In the genomic region with DNA sequence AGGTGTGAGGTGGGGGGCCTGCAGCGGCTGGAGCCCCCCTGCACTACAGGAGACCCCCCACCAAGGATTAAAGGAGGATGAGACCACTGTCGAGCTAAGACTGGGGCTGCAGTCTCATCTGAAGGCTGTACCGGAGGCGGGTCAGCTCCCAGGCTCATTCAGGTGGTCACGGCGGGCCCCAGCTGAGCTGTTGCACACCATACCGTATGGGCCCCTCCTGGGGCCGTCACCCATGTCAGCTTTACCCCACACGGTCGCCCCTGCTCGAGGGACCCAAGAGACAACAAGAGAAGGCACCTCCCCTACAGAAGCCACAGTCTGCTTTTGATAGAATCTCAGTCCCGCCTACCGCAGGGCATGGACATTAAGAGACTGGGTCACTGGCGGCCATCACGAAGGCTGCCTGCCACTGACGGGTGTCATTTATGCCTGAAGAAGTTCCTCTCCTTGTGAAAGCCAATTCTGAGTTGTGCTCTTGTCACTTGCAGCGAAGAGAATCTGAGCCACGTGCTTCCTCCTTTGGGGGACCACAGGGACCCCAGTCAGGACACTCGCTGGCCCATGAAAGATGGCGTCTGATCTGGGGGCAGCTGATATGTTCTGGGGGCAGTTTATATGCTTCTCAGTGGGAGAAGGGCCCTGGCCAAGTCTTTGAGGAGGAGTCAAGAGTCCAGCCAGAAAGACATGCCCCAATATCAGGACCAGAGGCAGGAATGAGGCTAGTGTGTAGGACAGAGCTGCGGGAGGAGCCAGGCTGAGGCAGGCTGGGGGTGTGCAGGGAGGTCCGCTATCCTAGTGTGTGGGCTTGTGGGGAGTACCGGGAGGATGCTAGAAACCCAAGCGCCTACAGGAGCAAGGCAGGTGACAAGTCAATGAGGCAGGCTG, we compare ENCODE assay signal across 16 cellular contexts.
DNase-seq lines count a peak whose midpoint lies in the region; ATAC-seq and TF ChIP-seq lines count a peak whose summit lies in the region.
"Had no signal": no experiment of that assay in that cellular context is flagged by ENCODE, and none has a peak within 500 bp of the region (broad histone marks: within the 10 kb centered on the region; RNA-seq: fewer than 3 reads in every experiment).

No MANE protein-coding gene starts in this region.

- dilution Hi-C loops in IMR-90 (cut with HindIII; ENCODE audit: low sequenced_read_pairs, unreplicated experiment), result no loop called here

- H3K36me3 ChIP-seq in IMR-90 (ENCODE audit: control insufficient read depth, insufficient read depth, low read length) (peaks cover 15% of the 10 kb centered on the region), left lung (no peaks in the 10 kb centered on the region), sigmoid colon (peaks cover 0 to 6% (median 0%) of the 10 kb centered on the region in 4 donors)
- H3K36me3 ChIP-seq: HAP-1 had no signal

- in situ Hi-C loops in IMR-90 (cut with MboI; ENCODE audit: low sequenced_read_pairs), result loop anchor here (10.0 kb wide), 1 partner anchor 242 kb away; no protein-coding TSS in a partner anchor

- no peak overlapping the region for H3K23ac ChIP-seq in IMR-90 (ENCODE audit: low read depth, low read length)

- no peak overlapping the region for H2AK9ac ChIP-seq in IMR-90 (replicated peaks; ENCODE audit: low read depth, low read length, poor library complexity)

- no peak overlapping the region for H3K4ac ChIP-seq in IMR-90 (ENCODE audit: low read depth, low read length)

- H3K9me1 ChIP-seq in IMR-90 (ENCODE audit: insufficient read depth, low read length), result peaks cover 3% of the 10 kb centered on the region; the same call in 1 of the 2 replicates

- peak overlapping the region; percentile 7 for H2AFZ ChIP-seq in IMR-90 (replicated peaks; ENCODE audit: low read length, poor library complexity)

- no peak overlapping the region for H3K14ac ChIP-seq in IMR-90 (replicated peaks; ENCODE audit: low read depth, low read length)

- no peaks in the 10 kb centered on the region; the same call in 1 of the 2 replicates for H3K9me3 ChIP-seq in IMR-90 (ENCODE audit: control insufficient read depth, insufficient read depth, low read length)
- peaks cover 0 to 5% of the 10 kb centered on the region in 2 donors for H3K9me3 ChIP-seq in left lung
- H3K9me3 ChIP-seq in sigmoid colon, result peaks cover 0 to 12% (median 0%) of the 10 kb centered on the region in 4 donors
- H3K9me3 ChIP-seq: HAP-1 had no signal

- H3K27me3 ChIP-seq in IMR-90 (ENCODE audit: control insufficient read depth, insufficient read depth, low read length), result no peaks in the 10 kb centered on the region
- peaks cover 0 to 17% of the 10 kb centered on the region in 2 donors for H3K27me3 ChIP-seq in left lung
- no peaks in the 10 kb centered on the region for H3K27me3 ChIP-seq in sigmoid colon

- no peak for TF ChIP-seq RAD21 in IMR-90 (IDR thresholded peaks at IDR 0.05; ENCODE audit: low read length)

- H2BK120ac ChIP-seq in IMR-90 (ENCODE audit: low read depth, low read length), result no peak overlapping the region

- H3K56ac ChIP-seq in IMR-90 (ENCODE audit: extremely low read depth, insufficient read depth, low read length), result no peak overlapping the region

- no peak for ATAC-seq in IMR-90 (ENCODE audit: low read depth)
- no peak for ATAC-seq in left lung
- ATAC-seq: Panc1 had no signal

- H3K27ac ChIP-seq in IMR-90 (ENCODE audit: insufficient read depth, low read length) (no peak overlapping the region), left lung (no peak overlapping the region), sigmoid colon (no peak overlapping the region)
- H3K27ac ChIP-seq: C4-2B had no signal

- H4K20me1 ChIP-seq in IMR-90 (ENCODE audit: insufficient read depth, low read length), result no peaks in the 10 kb centered on the region

- H3K9ac ChIP-seq in IMR-90 (ENCODE audit: low read depth, low read length), result no peak overlapping the region

- no peak for TF ChIP-seq POLR2A in IMR-90 (IDR thresholded peaks at IDR 0.05; ENCODE audit: low read depth, low read length)
- no peak for TF ChIP-seq POLR2A in sigmoid colon (IDR thresholded peaks at IDR 0.05)

- H2AK5ac ChIP-seq in IMR-90 (ENCODE audit: low read depth, low read length), result no peak overlapping the region

- POLR2A ChIA-PET in IMR-90 (lab: Charles Lee; ENCODE audit: unreplicated experiment), result no interaction called here

- H3K4me3 ChIP-seq in IMR-90 (ENCODE audit: insufficient read depth, low read depth, low read length), result no peak overlapping the region
- H3K4me3 ChIP-seq in left lung, result no peak overlapping the region
- H3K4me3 ChIP-seq in sigmoid colon, result no peak overlapping the region
- H3K4me3 ChIP-seq: HAP-1 had no signal

- H2BK5ac ChIP-seq in IMR-90 (ENCODE audit: low read depth, low read length, poor library complexity, severe bottlenecking), result no peak overlapping the region

- 95% methylated on average over 13 of the region's 24 CpGs; no CpG with 5 or more reads in 1 of the 2 experiments for WGBS in IMR-90 (ENCODE audit: extremely low coverage in 2 of 2, insufficient read length in 1 of 2), 2 experiments
- WGBS in sigmoid colon, 2 donors, result 86 to 94% methylated on average over 24 of the region's 24 CpGs

- no peak overlapping the region for H3K18ac ChIP-seq in IMR-90 (ENCODE audit: low read depth, low read length)

- DNase-seq in activated naive CD4-positive, alpha-beta T cell treated with anti-CD3 and anti-CD28 coated beads, Interleukin-2, amount 50 U/mL, for 16 hours, result peak; percentile 0
- no peak for DNase-seq in activated naive CD4-positive, alpha-beta T cell treated with Interleukin-2 at 50 U/mL for 16 hours
- DNase-seq in IMR-90, result no peak
- peak; percentile 14 to 70 for DNase-seq in left lung
- peak; percentile 34 for DNase-seq in sigmoid colon
- DNase-seq in T-helper 2 cell, result no peak
- DNase-seq in Ammon's horn (ENCODE audit: low spot score), result no peak
- no peak for DNase-seq in COLO668 (lab: John Stamatoyannopoulos, UW; ENCODE audit: unreplicated experiment)
- DNase-seq: DMS53, MV-4-11, NCI-H1417 treated with DMSO at 0.1 percent for 48 hours, NCI-H2029, NCI-H510A treated with DMSO at 0.1 percent for 48 hours had no signal

- H3K79me1 ChIP-seq in IMR-90 (ENCODE audit: low read depth in 1 of 2, low read length in 2 of 2), result peaks cover 0 to 4% of the 10 kb centered on the region in 2 experiments; a peak in 1 of 4 replicates

- H2BK15ac ChIP-seq in IMR-90 (ENCODE audit: low read depth, low read length), result no peak overlapping the region

- BruUV-seq in IMR-90 (replicated peaks; lab: Mats Ljungman, UMichigan), result no TSS peak

- CTCF ChIA-PET in IMR-90 (lab: Yijun Ruan, JAX), result no interaction called here

- no peaks in the 10 kb centered on the region for H3K4me1 ChIP-seq in IMR-90 (ENCODE audit: control insufficient read depth, insufficient read depth, low read length)
- peaks cover 4 to 10% of the 10 kb centered on the region in 2 donors for H3K4me1 ChIP-seq in left lung
- peaks cover 0 to 11% (median 9%) of the 10 kb centered on the region in 4 donors for H3K4me1 ChIP-seq in sigmoid colon
- H3K4me1 ChIP-seq: HAP-1 had no signal

- no peak for TF ChIP-seq EP300 in sigmoid colon (IDR thresholded peaks at IDR 0.05)

- intact Hi-C loops in IMR-90 (cut with micrococcal nuclease) (no loop called here), left lung (cut with DNase I) (loop anchor here in 1 of 2 donors (5.0 to 10.0 kb wide), 2 partner anchors 172 to 330 kb away; no protein-coding TSS in a partner anchor), sigmoid colon (cut with DNase I) (no loop called here)

- H2BK20ac ChIP-seq in IMR-90 (ENCODE audit: low read depth, low read length), result no peak overlapping the region

- TF ChIP-seq CTCF in IMR-90 (conservative IDR thresholded peaks at IDR 0.05; ENCODE audit: low read depth, low read length) (no peak), left lung (IDR thresholded peaks at IDR 0.05) (no peak), sigmoid colon (IDR thresholded peaks at IDR 0.05) (no peak)

- H4K5ac ChIP-seq in IMR-90 (ENCODE audit: low read depth, low read length), result no peak overlapping the region

- H3K4me2 ChIP-seq in IMR-90 (ENCODE audit: low read depth, low read length), result no peak overlapping the region

- H4K91ac ChIP-seq in IMR-90 (ENCODE audit: insufficient read depth, low read depth, low read length), result no peak overlapping the region

- H4K8ac ChIP-seq in IMR-90 (ENCODE audit: low read depth in 2 of 2, low read length in 2 of 2), result no peak overlapping the region

TF ChIP-seq in IMR-90, 13 proteins besides CTCF, POLR2A, EP300 and RAD21:
- TF ChIP-seq FOS (IDR thresholded peaks at IDR 0.05; ENCODE audit: low read depth, low read length), result no peak
- TF ChIP-seq CHD1 (IDR thresholded peaks at IDR 0.05; ENCODE audit: low read depth, low read length), result no peak
- no peak for TF ChIP-seq MAZ (IDR thresholded peaks at IDR 0.05; ENCODE audit: borderline replicate concordance, low read depth, low read length)
- TF ChIP-seq CEBPB (IDR thresholded peaks at IDR 0.05; ENCODE audit: low read depth, low read length), result no peak
- TF ChIP-seq RFX5 (IDR thresholded peaks at IDR 0.05; ENCODE audit: low read depth, low read length), result no peak
- no peak for TF ChIP-seq NFE2L2 (IDR thresholded peaks at IDR 0.05; ENCODE audit: low read depth, low read length)
- TF ChIP-seq SMC3 (IDR thresholded peaks at IDR 0.05; ENCODE audit: low read depth, low read length), result no peak
- TF ChIP-seq, protein P1, sequence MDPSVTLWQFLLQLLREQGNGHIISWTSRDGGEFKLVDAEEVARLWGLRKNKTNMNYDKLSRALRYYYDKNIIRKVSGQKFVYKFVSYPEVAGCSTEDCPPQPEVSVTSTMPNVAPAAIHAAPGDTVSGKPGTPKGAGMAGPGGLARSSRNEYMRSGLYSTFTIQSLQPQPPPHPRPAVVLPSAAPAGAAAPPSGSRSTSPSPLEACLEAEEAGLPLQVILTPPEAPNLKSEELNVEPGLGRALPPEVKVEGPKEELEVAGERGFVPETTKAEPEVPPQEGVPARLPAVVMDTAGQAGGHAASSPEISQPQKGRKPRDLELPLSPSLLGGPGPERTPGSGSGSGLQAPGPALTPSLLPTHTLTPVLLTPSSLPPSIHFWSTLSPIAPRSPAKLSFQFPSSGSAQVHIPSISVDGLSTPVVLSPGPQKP (IDR thresholded peaks at IDR 0.05; ENCODE audit: borderline replicate concordance, low read depth, low read length), result no peak
- TF ChIP-seq BHLHE40 (IDR thresholded peaks at IDR 0.05; ENCODE audit: low read depth, low read length), result no peak
- no peak for TF ChIP-seq RCOR1 (IDR thresholded peaks at IDR 0.05; ENCODE audit: insufficient replicate concordance, low read length)
- no peak for TF ChIP-seq MAFK (IDR thresholded peaks at IDR 0.05; ENCODE audit: low read depth, low read length)
- TF ChIP-seq MXI1 (IDR thresholded peaks at IDR 0.05; ENCODE audit: borderline replicate concordance, low read depth, low read length), result no peak
- TF ChIP-seq USF2 (IDR thresholded peaks at IDR 0.05; ENCODE audit: low read depth, low read length), result no peak

Comparison
In these comparisons a context has a peak if more than half of its experiments do, and no peak if none do; other contexts are left out.
1. DNase-seq: peak in activated naive CD4-positive, alpha-beta T cell treated with anti-CD3 and anti-CD28 coated beads, Interleukin-2, amount 50 U/mL, for 16 hours (single experiment), left lung (2 of 2) and sigmoid colon (single experiment); none in activated naive CD4-positive, alpha-beta T cell treated with Interleukin-2 at 50 U/mL for 16 hours (single experiment), IMR-90 (single experiment), T-helper 2 cell (0 of 5), Ammon's horn (single experiment) and COLO668 (single experiment).